ENCODE assay signal across 11 cellular contexts in the genomic region with DNA sequence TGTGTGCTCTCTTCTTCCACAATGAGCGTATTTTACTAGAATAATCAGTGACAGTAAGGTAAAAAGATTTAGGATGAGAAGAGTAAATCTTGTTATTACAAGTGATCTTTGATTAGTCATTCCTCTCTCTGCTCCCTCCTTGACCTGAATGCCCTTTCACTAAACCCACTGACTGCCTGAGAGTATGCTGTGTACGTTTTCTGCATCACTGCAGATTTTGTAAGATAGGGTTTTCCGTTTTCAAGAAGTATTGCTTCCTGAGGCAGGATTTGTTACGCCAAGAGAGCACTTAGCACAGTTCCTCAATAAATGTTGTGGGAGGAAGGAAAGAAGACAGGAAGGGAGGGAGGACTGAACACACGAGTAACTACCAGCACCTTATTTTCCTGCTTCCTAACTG. TPM values are rescaled to one million over a fixed set of nuclear protein-coding genes. Genes with fewer than 3 reads are reported as not detected.
A peak's percentile ranks its signal among the peaks of the same experiment; 100 is the strongest.
DNase-seq lines count a peak whose midpoint lies in the region; ATAC-seq, FAIRE-seq and TF ChIP-seq lines count a peak whose summit lies in the region.
"Had no signal": no experiment of that assay in that cellular context is flagged by ENCODE, and none has a peak within 500 bp of the region (broad histone marks: within the 10 kb centered on the region; RNA-seq: fewer than 3 reads in every experiment).

No MANE protein-coding gene starts in this region.

- POLR2A ChIA-PET in activated CD4-positive, alpha-beta memory T cell treated with anti-CD3 and anti-CD28 coated beads, Interleukin-2, amount 10 ng/mL, durations not matched to agents 7 days and 5 days (lab: Charles Lee), result interaction anchor here (1.1 kb wide), 1 partner anchor 10 kb away, joined by 3 read pairs; no protein-coding TSS in a partner anchor
- POLR2A ChIA-PET in activated CD4-positive, alpha-beta memory T cell treated with anti-CD3 and anti-CD28 coated beads for 36 hours (lab: Charles Lee), result no interaction called here

- H3K4me2 ChIP-seq in parathyroid adenoma (ENCODE audit: low read length), result peak overlapping the region; percentile 23

- CTCF ChIA-PET in activated CD4-positive, alpha-beta memory T cell treated with anti-CD3 and anti-CD28 coated beads, Interleukin-2, amount 10 ng/mL, durations not matched to agents 7 days and 5 days (lab: Charles Lee), result no interaction called here
- CTCF ChIA-PET in activated CD4-positive, alpha-beta memory T cell treated with anti-CD3 and anti-CD28 coated beads for 36 hours (lab: Charles Lee), result interaction anchor here (1.4 to 1.5 kb wide), 2 partner anchors 12 to 89 kb away, joined by 3 to 4 read pairs; no protein-coding TSS in a partner anchor

- intact Hi-C loops in activated CD4-positive, alpha-beta memory T cell treated with anti-CD3 and anti-CD28 coated beads for 36 hours (cut with micrococcal nuclease), result loop anchor here (1.0 kb wide), 1 partner anchor 9 kb away; no protein-coding TSS in a partner anchor

- H3K4me3 ChIP-seq in parathyroid adenoma (ENCODE audit: low read depth, low read length), result no peak overlapping the region
- H3K4me3 ChIP-seq: colonic mucosa had no signal

- H3K27ac ChIP-seq in parathyroid adenoma, result no peak overlapping the region
- H3K27ac ChIP-seq: colonic mucosa had no signal

- in situ Hi-C loops in G401 (cut with HindIII; ENCODE audit: low sequenced_read_pairs), result no loop called here

- H3K4me1 Mint-ChIP-seq in activated CD4-positive, alpha-beta memory T cell treated with anti-CD3 and anti-CD28 coated beads, Interleukin-2, amount 10 ng/mL, durations not matched to agents 7 days and 5 days, result peaks cover 38% of the 10 kb centered on the region
- H3K4me1 Mint-ChIP-seq in activated CD4-positive, alpha-beta memory T cell treated with anti-CD3 and anti-CD28 coated beads for 36 hours (ENCODE audit: low read depth), result peaks cover 23% of the 10 kb centered on the region

- DNase-seq in activated CD4-positive, alpha-beta memory T cell treated with anti-CD3 and anti-CD28 coated beads, Interleukin-2, amount 10 ng/mL, durations not matched to agents 7 days and 5 days, result peak; percentile 39
- DNase-seq in activated CD4-positive, alpha-beta memory T cell treated with anti-CD3 and anti-CD28 coated beads for 36 hours, result no peak
- DNase-seq in RCC 7860 (ENCODE audit: low spot score), result peak; percentile 90
- no peak for DNase-seq in effector CD8-positive, alpha-beta T cell (lab: John Stamatoyannopoulos, UW)
- no peak for DNase-seq in G401 (ENCODE audit: low spot score)
- no peak for DNase-seq in HT-29 (ENCODE audit: low spot score)
- DNase-seq: colonic mucosa, NCI-H1694 had no signal

- peaks cover 3% of the 10 kb centered on the region for H3K27me3 Mint-ChIP-seq in activated CD4-positive, alpha-beta memory T cell treated with anti-CD3 and anti-CD28 coated beads, Interleukin-2, amount 10 ng/mL, durations not matched to agents 7 days and 5 days
- no peaks in the 10 kb centered on the region for H3K27me3 Mint-ChIP-seq in activated CD4-positive, alpha-beta memory T cell treated with anti-CD3 and anti-CD28 coated beads for 36 hours

- TF ChIP-seq CTCF in parathyroid adenoma (IDR thresholded peaks at IDR 0.05), result no peak

- no peaks in the 10 kb centered on the region for H3K9me3 ChIP-seq in parathyroid adenoma (ENCODE audit: control insufficient read depth, low read length)
- H3K9me3 ChIP-seq: colonic mucosa had no signal

- peak; percentile 93 for FAIRE-seq in RCC 7860 (lab: Jason Lieb, UNC)

- H3K79me2 ChIP-seq in parathyroid adenoma, result no peaks in the 10 kb centered on the region

- ATAC-seq in HG02885 (IDR thresholded peaks at IDR 0.05; ENCODE audit: poor library complexity, unreplicated experiment), result peak; percentile 73

- no peaks in the 10 kb centered on the region for H3K9me3 Mint-ChIP-seq in activated CD4-positive, alpha-beta memory T cell treated with anti-CD3 and anti-CD28 coated beads, Interleukin-2, amount 10 ng/mL, durations not matched to agents 7 days and 5 days
- no peaks in the 10 kb centered on the region for H3K9me3 Mint-ChIP-seq in activated CD4-positive, alpha-beta memory T cell treated with anti-CD3 and anti-CD28 coated beads for 36 hours

- H2AFZ ChIP-seq in parathyroid adenoma, result no peak overlapping the region

- no peak overlapping the region for H3K4me3 Mint-ChIP-seq in activated CD4-positive, alpha-beta memory T cell treated with anti-CD3 and anti-CD28 coated beads, Interleukin-2, amount 10 ng/mL, durations not matched to agents 7 days and 5 days
- H3K4me3 Mint-ChIP-seq in activated CD4-positive, alpha-beta memory T cell treated with anti-CD3 and anti-CD28 coated beads for 36 hours, result no peak overlapping the region

- H3K4me1 ChIP-seq in parathyroid adenoma, result peaks cover 3% of the 10 kb centered on the region

- no peak overlapping the region for H3K9ac ChIP-seq in parathyroid adenoma

- H3K36me3 Mint-ChIP-seq in activated CD4-positive, alpha-beta memory T cell treated with anti-CD3 and anti-CD28 coated beads, Interleukin-2, amount 10 ng/mL, durations not matched to agents 7 days and 5 days (ENCODE audit: low read depth), result peaks cover 4% of the 10 kb centered on the region
- peaks cover 2% of the 10 kb centered on the region for H3K36me3 Mint-ChIP-seq in activated CD4-positive, alpha-beta memory T cell treated with anti-CD3 and anti-CD28 coated beads for 36 hours

- H3K27me3 ChIP-seq in parathyroid adenoma (ENCODE audit: control insufficient read depth, insufficient read depth, low read length), result no peaks in the 10 kb centered on the region
- H3K27me3 ChIP-seq: colonic mucosa had no signal

- H3K36me3 ChIP-seq in parathyroid adenoma (ENCODE audit: control insufficient read depth, insufficient read depth, low read length), result no peaks in the 10 kb centered on the region
- H3K36me3 ChIP-seq: colonic mucosa had no signal

- peak overlapping the region; percentile 32 for H3K27ac Mint-ChIP-seq in activated CD4-positive, alpha-beta memory T cell treated with anti-CD3 and anti-CD28 coated beads, Interleukin-2, amount 10 ng/mL, durations not matched to agents 7 days and 5 days
- no peak overlapping the region for H3K27ac Mint-ChIP-seq in activated CD4-positive, alpha-beta memory T cell treated with anti-CD3 and anti-CD28 coated beads for 36 hours

RNA-seq across cellular contexts. Expression of a gene that starts 7.7 kb away (rescaled TPM):
- total RNA-seq in activated CD4-positive, alpha-beta memory T cell treated with anti-CD3 and anti-CD28 coated beads, Interleukin-2, amount 10 ng/mL, durations not matched to agents 7 days and 5 days, result 1 to 10 TPM; 4.2 to 4.4 TPM
- total RNA-seq in activated CD4-positive, alpha-beta memory T cell treated with anti-CD3 and anti-CD28 coated beads for 36 hours, result 10 to 100 TPM; 14.6 to 14.7 TPM
- total RNA-seq in G401 (2014; rRNA removed; shearing (Covaris generic)), result not detected in 2 replicates
- 109 and 120 TPM in 2 replicates for total RNA-seq in HT-29 (2014; rRNA removed; shearing (Covaris generic))

RNA-seq across cellular contexts. Expression of a gene that starts 15.3 kb away (rescaled TPM):
- total RNA-seq in activated CD4-positive, alpha-beta memory T cell treated with anti-CD3 and anti-CD28 coated beads, Interleukin-2, amount 10 ng/mL, durations not matched to agents 7 days and 5 days, result 1 to 10 TPM; 7.3 to 7.6 TPM
- total RNA-seq in activated CD4-positive, alpha-beta memory T cell treated with anti-CD3 and anti-CD28 coated beads for 36 hours, result 10 to 100 TPM; 92.7 to 93.1 TPM
- total RNA-seq in G401 (2014; rRNA removed; shearing (Covaris generic)), result not detected in 2 replicates
- 3.2 TPM in 2 replicates for total RNA-seq in HT-29 (2014; rRNA removed; shearing (Covaris generic))

RNA-seq across cellular contexts. Expression of a gene that starts 44.7 kb away (rescaled TPM):
- total RNA-seq in activated CD4-positive, alpha-beta memory T cell treated with anti-CD3 and anti-CD28 coated beads, Interleukin-2, amount 10 ng/mL, durations not matched to agents 7 days and 5 days, result 10 to 100 TPM in 1 of 2 experiments, 1 to 10 TPM in 1; 8.7 to 11.4 TPM
- total RNA-seq in activated CD4-positive, alpha-beta memory T cell treated with anti-CD3 and anti-CD28 coated beads for 36 hours, result 10 to 100 TPM; 22.4 to 23.9 TPM
- not detected in 2 replicates for total RNA-seq in G401 (2014; rRNA removed; shearing (Covaris generic))
- total RNA-seq in HT-29 (2014; rRNA removed; shearing (Covaris generic)), result not detected in 2 replicates
- total RNA-seq: skeletal muscle tissue had no signal

Comparison
In these comparisons a context has a peak if more than half of its experiments do, and no peak if none do; other contexts are left out.
1. DNase-seq: peak in activated CD4-positive, alpha-beta memory T cell treated with anti-CD3 and anti-CD28 coated beads, Interleukin-2, amount 10 ng/mL, durations not matched to agents 7 days and 5 days (single experiment) and RCC 7860 (single experiment); none in activated CD4-positive, alpha-beta memory T cell treated with anti-CD3 and anti-CD28 coated beads for 36 hours (single experiment), effector CD8-positive, alpha-beta T cell (single experiment), G401 (single experiment) and HT-29 (single experiment).
2. RNA of a gene that starts 15.3 kb away (total RNA-seq): 92.7 to 93.1 TPM in activated CD4-positive, alpha-beta memory T cell treated with anti-CD3 and anti-CD28 coated beads for 36 hours; 7.3 to 7.6 TPM in activated CD4-positive, alpha-beta memory T cell treated with anti-CD3 and anti-CD28 coated beads, Interleukin-2, amount 10 ng/mL, durations not matched to agents 7 days and 5 days, 3.2 TPM in HT-29 and not detected in G401; every median in the first group is over 10 times any median in the second.